In genomic region chr5:90534922-90535321, GRCh38 we compare ENCODE assay signal across 2 cellular contexts.
TF ChIP-seq lines count a peak whose summit lies in the region.

No MANE protein-coding gene starts in this region.

TF ChIP-seq in HepG2, 621 proteins besides CTCF, POLR2A, EP300 and RAD21:
- TF ChIP-seq CEBPB (IDR thresholded peaks at IDR 0.05; ENCODE audit: borderline replicate concordance, low read depth, low read length) (peak; percentile 78), TFE3 (CRISPR knock-in tag; IDR thresholded peaks at IDR 0.05) (no peak)

TF ChIP-seq in H1, 55 proteins besides CTCF, POLR2A, EP300 and RAD21:
- TF ChIP-seq CEBPB (IDR thresholded peaks at IDR 0.05; ENCODE audit: low read depth, low read length) (peak; percentile 67; the same call in 1 of the 2 replicates), SP4 (IDR thresholded peaks at IDR 0.05; ENCODE audit: low read length) (no peak), CHD2 (IDR thresholded peaks at IDR 0.05; ENCODE audit: low read length) (no peak)
